In genomic region chr9:35909687-35910612, GRCh38 we compare ENCODE assay signal across 11 cellular contexts. TPM values are rescaled to one million over a fixed set of nuclear protein-coding genes. Genes with fewer than 3 reads are reported as not detected.
A peak's percentile ranks its signal among the peaks of the same experiment; 100 is the strongest.
DNase-seq lines count a peak whose midpoint lies in the region; ATAC-seq, FAIRE-seq and TF ChIP-seq lines count a peak whose summit lies in the region.
"Had no signal": no experiment of that assay in that cellular context is flagged by ENCODE, and none has a peak within 500 bp of the region (broad histone marks: within the 10 kb centered on the region; RNA-seq: fewer than 3 reads in every experiment).

No MANE protein-coding gene starts in this region.

- no peak overlapping the region for H3K4me2 ChIP-seq in fibroblast of lung (ENCODE audit: extremely low read depth, insufficient read depth, low read length)

- H2AFZ ChIP-seq in fibroblast of lung (ENCODE audit: low read length) = no peak overlapping the region

- peak; percentile 47 for FAIRE-seq in A204.1 (lab: Jason Lieb, UNC)

- H3K4me3 ChIP-seq in RWPE2 (ENCODE audit: severe bottlenecking) (no peak overlapping the region), fibroblast of lung (replicated peaks in 1 of 4; ENCODE audit: control extremely low read depth in 1 of 4, insufficient read depth in 1 of 4, low read depth in 3 of 4, low read length in 4 of 4) (no peak overlapping the region)

- H3K9me3 Mint-ChIP-seq in osteocyte (ENCODE audit: unreplicated experiment) = no peaks in the 10 kb centered on the region
- H3K9me3 Mint-ChIP-seq: activated naive CD4-positive, alpha-beta T cell treated with anti-CD3 and anti-CD28 coated beads for 36 hours had no signal

- no peak overlapping the region for H3K4me3 Mint-ChIP-seq in osteocyte (ENCODE audit: unreplicated experiment)
- H3K4me3 Mint-ChIP-seq: activated naive CD4-positive, alpha-beta T cell treated with anti-CD3 and anti-CD28 coated beads for 36 hours had no signal

- H3K4me1 Mint-ChIP-seq in osteocyte (ENCODE audit: unreplicated experiment) = peaks cover 68% of the 10 kb centered on the region

- no peaks in the 10 kb centered on the region for H4K20me1 ChIP-seq in fibroblast of lung (ENCODE audit: control insufficient read depth, extremely low read depth, insufficient read depth, low read length)

- H3K36me3 Mint-ChIP-seq in osteocyte (ENCODE audit: unreplicated experiment) = no peaks in the 10 kb centered on the region

- H3K4me1 ChIP-seq in RWPE2 (ENCODE audit: insufficient read depth, poor library complexity, severe bottlenecking) (peaks cover 44% of the 10 kb centered on the region), fibroblast of lung (ENCODE audit: control insufficient read depth, extremely low read depth, insufficient read depth, low read length) (peaks cover 42% of the 10 kb centered on the region)

- H3K27ac Mint-ChIP-seq in osteocyte (ENCODE audit: unreplicated experiment) = peak overlapping the region; percentile 98

- no peaks in the 10 kb centered on the region for H3K9me3 ChIP-seq in RWPE2 (ENCODE audit: severe bottlenecking)
- H3K9me3 ChIP-seq in fibroblast of lung (ENCODE audit: control insufficient read depth, insufficient read depth, low read depth, low read length) = no peaks in the 10 kb centered on the region

- DNase-seq in RWPE2 (ENCODE audit: low spot score) (no peak), fibroblast of lung (ENCODE audit: low read depth in 2 of 2) (no peak), osteocyte (ENCODE audit: extremely low spot score, unreplicated experiment) (no peak), T-helper 1 cell (no peak), NCI-H748 treated with DMSO at 0.1 percent for 48 hours (lab: John Stamatoyannopoulos, UW) (no peak)
- DNase-seq: NCI-H1092 had no signal

- no peaks in the 10 kb centered on the region for H3K36me3 ChIP-seq in RWPE2 (ENCODE audit: low read depth)
- H3K36me3 ChIP-seq in fibroblast of lung (ENCODE audit: control insufficient read depth, insufficient read depth, low read length) = no peaks in the 10 kb centered on the region

- H3K27me3 Mint-ChIP-seq in osteocyte (ENCODE audit: unreplicated experiment) = no peaks in the 10 kb centered on the region

- ATAC-seq in RWPE2 (ENCODE audit: low read depth) = no peak
- no peak for ATAC-seq in HG02798 (IDR thresholded peaks at IDR 0.05; ENCODE audit: poor library complexity, unreplicated experiment)
- no peak for ATAC-seq in GM21367 (IDR thresholded peaks at IDR 0.05; ENCODE audit: unreplicated experiment)

- peak overlapping the region; percentile 99 for H3K27ac ChIP-seq in RWPE2 (ENCODE audit: poor library complexity, severe bottlenecking)
- H3K27ac ChIP-seq in fibroblast of lung (ENCODE audit: insufficient read depth, low read length) = peak overlapping the region; percentile 19

- no peaks in the 10 kb centered on the region for H3K79me2 ChIP-seq in fibroblast of lung (ENCODE audit: control insufficient read depth, insufficient read depth, low read length)

- H3K9ac ChIP-seq in fibroblast of lung (ENCODE audit: insufficient read depth, low read length) = no peak overlapping the region

- H3K27me3 ChIP-seq in RWPE2 (ENCODE audit: insufficient read depth, poor library complexity, severe bottlenecking) (no peaks in the 10 kb centered on the region), fibroblast of lung (ENCODE audit: control insufficient read depth, insufficient read depth, low read length) (no peaks in the 10 kb centered on the region)

- no peak for TF ChIP-seq CTCF in RWPE2 (IDR thresholded peaks at IDR 0.05; ENCODE audit: poor library complexity, severe bottlenecking)
- no peak for TF ChIP-seq CTCF in fibroblast of lung (conservative IDR thresholded peaks at IDR 0.05 in 1 of 2, IDR thresholded peaks at IDR 0.05 in 1 of 2; ENCODE audit: low read depth in 1 of 2, low read length in 2 of 2)
- no peak for TF ChIP-seq CTCF in osteocyte (IDR thresholded peaks at IDR 0.05)

RNA-seq across cellular contexts. Expression of gene SPAAR, which starts 0.7 kb away (rescaled TPM):
- total RNA-seq in fibroblast of lung (under 0.01 and 0.17 TPM in 2 replicates), osteocyte (0.56 TPM in 1 of 2 replicates, not detected in the other)
- polyA plus RNA-seq in fibroblast of lung = 0.34 and 0.41 TPM in 2 replicates
- 0.37 and 0.48 TPM in 2 replicates for polyA plus RNA-seq in fibroblast of lung (2012)
- polyA minus RNA-seq in fibroblast of lung (ENCODE audit: low replicate concordance) = not detected in 2 replicates
- total RNA-seq: activated naive CD4-positive, alpha-beta T cell treated with anti-CD3 and anti-CD28 coated beads for 36 hours had no signal

RNA-seq across cellular contexts. Expression of gene HRCT1, which starts 3.9 kb away (rescaled TPM):
- total RNA-seq in fibroblast of lung (0.26 and 1.2 TPM in 2 replicates), osteocyte (3.0 and 3.7 TPM in 2 replicates)
- polyA plus RNA-seq in fibroblast of lung = 3.1 and 3.3 TPM in 2 replicates
- polyA plus RNA-seq in fibroblast of lung (2012) = 5.9 and 6.3 TPM in 2 replicates
- polyA minus RNA-seq in fibroblast of lung (ENCODE audit: low replicate concordance) = 5.4 and 6.0 TPM in 2 replicates
- total RNA-seq: activated naive CD4-positive, alpha-beta T cell treated with anti-CD3 and anti-CD28 coated beads for 36 hours had no signal

RNA-seq across cellular contexts. Expression of gene OR13J1, which starts 39.7 kb away (rescaled TPM):
- not detected in 2 replicates for total RNA-seq in fibroblast of lung
- polyA plus RNA-seq in fibroblast of lung = not detected in 2 replicates
- polyA plus RNA-seq in fibroblast of lung (2012) = not detected in 2 replicates
- polyA minus RNA-seq in fibroblast of lung (ENCODE audit: low replicate concordance) = not detected in 2 replicates
- total RNA-seq in osteocyte = not detected in 2 replicates
- total RNA-seq: activated naive CD4-positive, alpha-beta T cell treated with anti-CD3 and anti-CD28 coated beads for 36 hours; lung microvascular endothelial cell had no signal

RNA-seq across cellular contexts. Expression of gene OR2S2, which starts 48.0 kb away (rescaled TPM):
- total RNA-seq in fibroblast of lung = 0.17 TPM in 1 of 2 replicates, not detected in the other
- polyA plus RNA-seq in fibroblast of lung = 0.17 and 0.18 TPM in 2 replicates
- polyA plus RNA-seq in fibroblast of lung (2012) = not detected in 2 replicates
- not detected in 2 replicates for polyA minus RNA-seq in fibroblast of lung (ENCODE audit: low replicate concordance)
- total RNA-seq in osteocyte = not detected in 2 replicates
- total RNA-seq: activated naive CD4-positive, alpha-beta T cell treated with anti-CD3 and anti-CD28 coated beads for 36 hours; lung microvascular endothelial cell had no signal
